17 cellular contexts compared by ENCODE assay signal in genomic region chr5:151026088-151026487, GRCh38. TPM values are rescaled to one million over a fixed set of nuclear protein-coding genes. Genes with fewer than 3 reads are reported as not detected.
A peak's percentile ranks its signal among the peaks of the same experiment; 100 is the strongest.
DNase-seq lines count a peak whose midpoint lies in the region; ATAC-seq, FAIRE-seq and TF ChIP-seq lines count a peak whose summit lies in the region.
"Had no signal": no experiment of that assay in that cellular context is flagged by ENCODE, and none has a peak within 500 bp of the region (broad histone marks: within the 10 kb centered on the region; RNA-seq: fewer than 3 reads in every experiment).

No MANE protein-coding gene starts in this region.

- ATAC-seq in activated CD4-positive, alpha-beta T cell treated with anti-CD3 and anti-CD28 coated beads for 36 hours = no peak
- ATAC-seq in GM12878 (no peak), lower lobe of right lung (no peak)

- H3K4me1 Mint-ChIP-seq in activated CD4-positive, alpha-beta T cell treated with anti-CD3 and anti-CD28 coated beads for 36 hours = peaks cover 9% of the 10 kb centered on the region
- no peaks in the 10 kb centered on the region for H3K4me1 Mint-ChIP-seq in type B pancreatic cell (ENCODE audit: unreplicated experiment)

- no peak for TF ChIP-seq POLR2A in GM12878 (IDR thresholded peaks at IDR 0.05; ENCODE audit: low read depth, low read length)

- CTCF ChIA-PET in activated CD4-positive, alpha-beta T cell treated with anti-CD3 and anti-CD28 coated beads for 36 hours (lab: Charles Lee) = interaction anchor here (1.3 to 1.5 kb wide), 2 partner anchors 21 to 146 kb away, joined by 3 read pairs; no protein-coding TSS in a partner anchor
- CTCF ChIA-PET in GM12878 (lab: Yijun Ruan, JAX) = interaction anchor here (1.4 to 1.8 kb wide), 2 partner anchors 139 to 325 kb away, joined by 3 to 4 read pairs; partner anchors contain the start of gene RBM22

- peaks cover 26 to 28% of the 10 kb centered on the region in 2 experiments for H3K36me3 ChIP-seq in GM12878 (ENCODE audit: control insufficient read depth in 2 of 2, insufficient read depth in 2 of 2, low read length in 1 of 2)
- peaks cover 85% of the 10 kb centered on the region for H3K36me3 ChIP-seq in lower lobe of right lung
- peaks cover 0 to 79% (median 62%) of the 10 kb centered on the region in 5 donors for H3K36me3 ChIP-seq in subcutaneous abdominal adipose tissue (ENCODE audit: control insufficient read depth in 5 of 5, insufficient read depth in 5 of 5, low read length in 5 of 5)

- no peak overlapping the region for H3K4me3 ChIP-seq in GM12878
- H3K4me3 ChIP-seq in lower lobe of right lung = peak overlapping the region; percentile 89
- H3K4me3 ChIP-seq in subcutaneous abdominal adipose tissue (ENCODE audit: low read depth in 1 of 5, low read length in 5 of 5) = peak overlapping the region in 3 of 5 donors; percentile 16 to 53 (median 39)

- H3K9me3 ChIP-seq in GM12878 (replicated peaks; ENCODE audit: control insufficient read depth, insufficient read depth, low read length) = no peaks in the 10 kb centered on the region
- H3K9me3 ChIP-seq in lower lobe of right lung = no peaks in the 10 kb centered on the region
- no peaks in the 10 kb centered on the region for H3K9me3 ChIP-seq in subcutaneous abdominal adipose tissue (ENCODE audit: control insufficient read depth in 5 of 5, low read length in 5 of 5)

- RAD21 ChIA-PET in GM12878 (lab: Charles Lee; ENCODE audit: unreplicated experiment) = interaction anchor here (1.7 kb wide), 1 partner anchor 90 kb away, joined by 5 read pairs; no protein-coding TSS in a partner anchor

- TF ChIP-seq CTCF in GM12878 (IDR thresholded peaks at IDR 0.05 in 2 of 3, conservative IDR thresholded peaks at IDR 0.05 in 1 of 3; ENCODE audit: control insufficient read depth in 2 of 3, extremely low read depth in 1 of 3, insufficient read depth in 1 of 3, low read depth in 3 of 3, low read length in 3 of 3) (no peak), lower lobe of right lung (IDR thresholded peaks at IDR 0.05) (no peak), type B pancreatic cell (conservative IDR thresholded peaks at IDR 0.05) (no peak)

- H3K9ac ChIP-seq in GM12878 (ENCODE audit: control insufficient read depth, insufficient read depth, low read length) = no peak overlapping the region
- peak overlapping the region in 4 of 5 donors; percentile 4 to 64 (median 30) for H3K9ac ChIP-seq in subcutaneous abdominal adipose tissue (ENCODE audit: low read length in 5 of 5)

- H3K27ac Mint-ChIP-seq in activated CD4-positive, alpha-beta T cell treated with anti-CD3 and anti-CD28 coated beads for 36 hours = peak overlapping the region; percentile 6
- H3K27ac Mint-ChIP-seq in type B pancreatic cell = no peak overlapping the region

- no peak overlapping the region for H3K4me2 ChIP-seq in GM12878 (ENCODE audit: control insufficient read depth, insufficient read depth)

- H3K27me3 ChIP-seq in GM12878 (replicated peaks in 1 of 2; ENCODE audit: control insufficient read depth in 2 of 2, insufficient read depth in 2 of 2, low read length in 1 of 2) = no peaks in the 10 kb centered on the region
- H3K27me3 ChIP-seq in lower lobe of right lung (ENCODE audit: low read depth) = no peaks in the 10 kb centered on the region
- no peaks in the 10 kb centered on the region for H3K27me3 ChIP-seq in subcutaneous abdominal adipose tissue (ENCODE audit: control insufficient read depth in 5 of 5, insufficient read depth in 4 of 5, low read length in 5 of 5)

- SMC1A ChIA-PET in GM12878 (lab: Charles Lee; ENCODE audit: uncharacterized antibody, unreplicated experiment) = interaction anchor here (1.1 to 1.7 kb wide), 2 partner anchors 89 to 139 kb away, joined by 3 to 5 read pairs; no protein-coding TSS in a partner anchor

- WGBS in GM12878 (ENCODE audit: insufficient coverage, insufficient replicate concordance, low lambda C conversion rate, missing lambda C conversion rate) = 91% methylated on average over 9 of the region's 9 CpGs

- H3K27ac ChIP-seq in GM12878 (ENCODE audit: control insufficient read depth, insufficient read depth) (no peak overlapping the region), lower lobe of right lung (peak overlapping the region; percentile 93), subcutaneous abdominal adipose tissue (ENCODE audit: low read depth, low read length) (peak overlapping the region; percentile 98)
- H3K27ac ChIP-seq: 22Rv1 had no signal

- in situ Hi-C loops in GM12878 (cut with MboI) = no loop called here

- H3K4me1 ChIP-seq in GM12878 (ENCODE audit: control insufficient read depth, insufficient read depth, low read length) (no peaks in the 10 kb centered on the region), lower lobe of right lung (peaks cover 79% of the 10 kb centered on the region), subcutaneous abdominal adipose tissue (ENCODE audit: control insufficient read depth in 5 of 5, insufficient read depth in 5 of 5, low read length in 5 of 5) (peaks cover 49 to 99% (median 96%) of the 10 kb centered on the region in 5 donors)

- H3K36me3 Mint-ChIP-seq in activated CD4-positive, alpha-beta T cell treated with anti-CD3 and anti-CD28 coated beads for 36 hours (ENCODE audit: low read depth) = peaks cover 45% of the 10 kb centered on the region
- H3K36me3 Mint-ChIP-seq in type B pancreatic cell = peaks cover 15% of the 10 kb centered on the region

- no peak for TF ChIP-seq EP300 in GM12878 (IDR thresholded peaks at IDR 0.05; ENCODE audit: borderline replicate concordance in 1 of 2, control insufficient read depth in 1 of 2, low read depth in 2 of 2, low read length in 2 of 2)

- TF ChIP-seq RAD21 in GM12878 (IDR thresholded peaks at IDR 0.05; ENCODE audit: insufficient read depth, low read depth, low read length) = no peak

- POLR2A ChIA-PET in activated CD4-positive, alpha-beta T cell treated with anti-CD3 and anti-CD28 coated beads for 36 hours (lab: Charles Lee) = no interaction called here
- POLR2A ChIA-PET in GM12878 (lab: Charles Lee) = no interaction called here

- H3K27me3 Mint-ChIP-seq in activated CD4-positive, alpha-beta T cell treated with anti-CD3 and anti-CD28 coated beads for 36 hours = peaks cover 2% of the 10 kb centered on the region
- H3K27me3 Mint-ChIP-seq in type B pancreatic cell = peaks cover 1% of the 10 kb centered on the region

- FAIRE-seq in GM12878 (lab: Jason Lieb, UNC) = no peak
- FAIRE-seq: H1 had no signal

- intact Hi-C loops in activated CD4-positive, alpha-beta T cell treated with anti-CD3 and anti-CD28 coated beads for 36 hours (cut with DNase I, micrococcal nuclease) = no loop called here
- intact Hi-C loops in GM12878 (cut with micrococcal nuclease; ENCODE audit: unreplicated experiment) (no loop called here), lower lobe of right lung (cut with DNase I) (no loop called here)

- H3K79me2 ChIP-seq in GM12878 (ENCODE audit: control insufficient read depth, insufficient read depth, low read length) = no peaks in the 10 kb centered on the region

- no peaks in the 10 kb centered on the region; the same call in 1 of the 2 replicates for H4K20me1 ChIP-seq in GM12878 (ENCODE audit: control insufficient read depth, insufficient read depth)

- H3K4me3 Mint-ChIP-seq in activated CD4-positive, alpha-beta T cell treated with anti-CD3 and anti-CD28 coated beads for 36 hours = no peak overlapping the region
- H3K4me3 Mint-ChIP-seq in type B pancreatic cell = no peak overlapping the region

- no TSS peak for BruUV-seq in GM12878 (replicated peaks; lab: Mats Ljungman, UMichigan)

- DNase-seq in activated CD4-positive, alpha-beta T cell treated with anti-CD3 and anti-CD28 coated beads for 36 hours = no peak
- DNase-seq in activated CD4-positive, alpha-beta T cell treated with anti-CD3 and anti-CD28 coated beads, Interleukin-2, amount 50 U/mL, for 48 hours = no peak
- DNase-seq in GM12878 (ENCODE audit: low read depth, low spot score) (no peak), lower lobe of right lung (no peak), RKO (ENCODE audit: low spot score) (no peak), NCI-H2029 treated with DMSO at 0.1 percent for 48 hours (lab: John Stamatoyannopoulos, UW) (no peak), type B pancreatic cell (ENCODE audit: extremely low spot score, unreplicated experiment) (no peak)
- DNase-seq: activated CD4-positive, alpha-beta T cell treated with anti-CD3 and anti-CD28 coated beads, Interleukin-2, amount 50 U/mL, for 4 hours; activated T-cell treated with anti-CD3 and anti-CD28 coated beads, Interleukin-2, amount 50 U/mL, for 48 hours; caudate nucleus; effector CD8-positive, alpha-beta T cell; head of caudate nucleus; NCI-H1694 treated with DMSO at 0.1 percent for 48 hours; SW 1271 had no signal

- H3K9me3 Mint-ChIP-seq in activated CD4-positive, alpha-beta T cell treated with anti-CD3 and anti-CD28 coated beads for 36 hours (ENCODE audit: low read depth) = no peaks in the 10 kb centered on the region
- H3K9me3 Mint-ChIP-seq in type B pancreatic cell = no peaks in the 10 kb centered on the region

- no peak overlapping the region for H2AFZ ChIP-seq in GM12878 (ENCODE audit: control insufficient read depth, low read depth, low read length)

RNA-seq across cellular contexts. Expression of gene GPX3, which starts 5.7 kb away (rescaled TPM):
- total RNA-seq in activated CD4-positive, alpha-beta T cell treated with anti-CD3 and anti-CD28 coated beads for 36 hours = not detected
- total RNA-seq in GM12878 (2013; cell fraction: nucleolus; rRNA removed) = not detected in 2 replicates
- total RNA-seq in GM12878 (2014; rRNA removed) (0.22 TPM in 1 of 2 replicates, not detected in the other), GM12878 (2014; rRNA removed; fragmentation: Illumina TruSeq; extraction: Trizol) (not detected in 2 replicates), GM12878 (2021) (0.38 and 0.45 TPM in 2 replicates), lower lobe of right lung (855 TPM), type B pancreatic cell (ENCODE audit: low replicate concordance) (18.4 and 19.7 TPM in 2 replicates)
- 0.37 TPM for polyA plus RNA-seq in GM12878 (2011; ENCODE audit: low read depth)
- polyA plus RNA-seq in GM12878 (2011; rRNA removed) (0.04 TPM in 1 of 2 replicates, not detected in the other), GM12878 (2014; fragmentation: Illumina TruSeq; extraction: Trizol) (0.09 and 0.19 TPM in 2 replicates), GM12878 (2014; fragmentation: Nextera tagmentation; extraction: Ambion mirVana) (under 1 TPM in 1 of 2 experiments, not detected in 1; 0.15 TPM), GM12878 (2014; rRNA removed) (0.12 and 0.32 TPM in 2 replicates), GM12878 (2016; fragmentation: Nextera tagmentation; extraction: Ambion mirVana) (1 to 10 TPM in 1 of 2 experiments, under 1 TPM in 1; 0.91 to 1.0 TPM)
- polyA plus RNA-seq in GM12878 (2011; cell fraction: cytosol; rRNA removed) = 0.07 TPM in 1 of 2 replicates, not detected in the other
- polyA plus RNA-seq in GM12878 (2011; cell fraction: nucleus; rRNA removed) = not detected in 2 replicates
- 0.81 and 1.3 TPM in 2 replicates for polyA plus RNA-seq in GM12878 (2012)
- not detected in 2 replicates for polyA minus RNA-seq in GM12878 (2011; rRNA and poly(A)+ RNA removed)
- polyA minus RNA-seq in GM12878 (2011; cell fraction: cytosol; rRNA and poly(A)+ RNA removed) = not detected in 2 replicates
- polyA minus RNA-seq in GM12878 (2011; cell fraction: nucleus; rRNA and poly(A)+ RNA removed) = not detected in 2 replicates

RNA-seq across cellular contexts. Expression of gene TNIP1, which starts 54.7 kb away (rescaled TPM):
- 100 to 1,000 TPM; 351 to 408 TPM for total RNA-seq in activated CD4-positive, alpha-beta T cell treated with anti-CD3 and anti-CD28 coated beads for 36 hours
- 372 and 425 TPM in 2 replicates for total RNA-seq in GM12878 (2013; cell fraction: nucleolus; rRNA removed)
- 203 and 223 TPM in 2 replicates for total RNA-seq in GM12878 (2014; rRNA removed)
- total RNA-seq in GM12878 (2014; rRNA removed; fragmentation: Illumina TruSeq; extraction: Trizol) = 147 and 148 TPM in 2 replicates
- 279 and 289 TPM in 2 replicates for total RNA-seq in GM12878 (2021)
- 132 TPM for polyA plus RNA-seq in GM12878 (2011; ENCODE audit: low read depth)
- polyA plus RNA-seq in GM12878 (2011; rRNA removed) = 156 and 178 TPM in 2 replicates
- 190 and 206 TPM in 2 replicates for polyA plus RNA-seq in GM12878 (2011; cell fraction: cytosol; rRNA removed)
- 272 and 287 TPM in 2 replicates for polyA plus RNA-seq in GM12878 (2011; cell fraction: nucleus; rRNA removed)
- polyA plus RNA-seq in GM12878 (2012) = 262 and 278 TPM in 2 replicates
- 107 and 151 TPM in 2 replicates for polyA plus RNA-seq in GM12878 (2014; fragmentation: Illumina TruSeq; extraction: Trizol)
- polyA plus RNA-seq in GM12878 (2014; fragmentation: Nextera tagmentation; extraction: Ambion mirVana) = 10 to 100 TPM in 1 of 2 experiments, 1 to 10 TPM in 1; 4.4 to 13.7 TPM
- polyA plus RNA-seq in GM12878 (2014; rRNA removed) = 199 and 200 TPM in 2 replicates
- 100 to 1,000 TPM; 112 to 117 TPM for polyA plus RNA-seq in GM12878 (2016; fragmentation: Nextera tagmentation; extraction: Ambion mirVana)
- polyA minus RNA-seq in GM12878 (2011; rRNA and poly(A)+ RNA removed) = 245 and 345 TPM in 2 replicates
- 117 and 134 TPM in 2 replicates for polyA minus RNA-seq in GM12878 (2011; cell fraction: cytosol; rRNA and poly(A)+ RNA removed)
- 165 and 259 TPM in 2 replicates for polyA minus RNA-seq in GM12878 (2011; cell fraction: nucleus; rRNA and poly(A)+ RNA removed)
- 99.6 TPM for total RNA-seq in lower lobe of right lung
- 63.6 and 89.2 TPM in 2 replicates for total RNA-seq in type B pancreatic cell (ENCODE audit: low replicate concordance)

Comparison
In these comparisons a context has a peak if more than half of its experiments do, and no peak if none do; other contexts are left out.
1. RNA of gene GPX3, which starts 5.7 kb away (total RNA-seq): 855 TPM in lower lobe of right lung (single experiment); 18.4 to 19.7 TPM in type B pancreatic cell, not detected in activated CD4-positive, alpha-beta T cell treated with anti-CD3 and anti-CD28 coated beads for 36 hours and 0.22 to 0.45 TPM in GM12878; every median in the first group is over 10 times any median in the second.